ENCODE assay signal across 1 cellular context in the genomic region with DNA sequence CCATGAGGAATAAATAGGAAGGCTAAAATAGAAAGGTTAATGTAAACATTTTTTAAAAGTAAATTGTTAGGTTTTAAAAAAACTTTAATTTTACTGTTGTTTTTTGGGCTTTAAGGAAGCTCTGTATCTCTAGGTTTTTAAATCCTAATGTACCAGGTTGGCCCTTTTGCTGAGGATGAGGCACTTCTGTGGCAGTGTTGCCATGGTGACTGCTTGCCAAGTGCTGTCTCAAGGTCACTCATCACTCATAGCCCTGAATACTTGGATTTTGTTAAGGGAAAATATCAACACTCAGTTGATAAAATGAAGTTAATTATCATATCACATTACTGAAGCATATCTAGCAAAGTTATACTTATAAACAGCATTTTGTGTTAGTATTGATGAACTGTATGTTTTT.
TF ChIP-seq lines count a peak whose summit lies in the region.

No MANE protein-coding gene starts in this region.

TF ChIP-seq in neural cell, 6 proteins besides CTCF, POLR2A, EP300 and RAD21 (continued from another document):
- TF ChIP-seq, protein P1, sequence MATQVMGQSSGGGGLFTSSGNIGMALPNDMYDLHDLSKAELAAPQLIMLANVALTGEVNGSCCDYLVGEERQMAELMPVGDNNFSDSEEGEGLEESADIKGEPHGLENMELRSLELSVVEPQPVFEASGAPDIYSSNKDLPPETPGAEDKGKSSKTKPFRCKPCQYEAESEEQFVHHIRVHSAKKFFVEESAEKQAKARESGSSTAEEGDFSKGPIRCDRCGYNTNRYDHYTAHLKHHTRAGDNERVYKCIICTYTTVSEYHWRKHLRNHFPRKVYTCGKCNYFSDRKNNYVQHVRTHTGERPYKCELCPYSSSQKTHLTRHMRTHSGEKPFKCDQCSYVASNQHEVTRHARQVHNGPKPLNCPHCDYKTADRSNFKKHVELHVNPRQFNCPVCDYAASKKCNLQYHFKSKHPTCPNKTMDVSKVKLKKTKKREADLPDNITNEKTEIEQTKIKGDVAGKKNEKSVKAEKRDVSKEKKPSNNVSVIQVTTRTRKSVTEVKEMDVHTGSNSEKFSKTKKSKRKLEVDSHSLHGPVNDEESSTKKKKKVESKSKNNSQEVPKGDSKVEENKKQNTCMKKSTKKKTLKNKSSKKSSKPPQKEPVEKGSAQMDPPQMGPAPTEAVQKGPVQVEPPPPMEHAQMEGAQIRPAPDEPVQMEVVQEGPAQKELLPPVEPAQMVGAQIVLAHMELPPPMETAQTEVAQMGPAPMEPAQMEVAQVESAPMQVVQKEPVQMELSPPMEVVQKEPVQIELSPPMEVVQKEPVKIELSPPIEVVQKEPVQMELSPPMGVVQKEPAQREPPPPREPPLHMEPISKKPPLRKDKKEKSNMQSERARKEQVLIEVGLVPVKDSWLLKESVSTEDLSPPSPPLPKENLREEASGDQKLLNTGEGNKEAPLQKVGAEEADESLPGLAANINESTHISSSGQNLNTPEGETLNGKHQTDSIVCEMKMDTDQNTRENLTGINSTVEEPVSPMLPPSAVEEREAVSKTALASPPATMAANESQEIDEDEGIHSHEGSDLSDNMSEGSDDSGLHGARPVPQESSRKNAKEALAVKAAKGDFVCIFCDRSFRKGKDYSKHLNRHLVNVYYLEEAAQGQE (IDR thresholded peaks at IDR 0.05; ENCODE audit: borderline replicate concordance), result no peak
- no peak for TF ChIP-seq SMC3 (conservative IDR thresholded peaks at IDR 0.05; ENCODE audit: poor library complexity)
- no peak for TF ChIP-seq MXI1 (conservative IDR thresholded peaks at IDR 0.05; ENCODE audit: poor library complexity, severe bottlenecking)
- no peak for TF ChIP-seq EZH2 (IDR thresholded peaks at IDR 0.05; ENCODE audit: borderline replicate concordance, insufficient read depth, low read length, poor library complexity, severe bottlenecking)
TF ChIP-seq in neural cell: peak in this region for 0.
